Comparison of ENCODE assay signal across 8 cellular contexts in the genomic region with DNA sequence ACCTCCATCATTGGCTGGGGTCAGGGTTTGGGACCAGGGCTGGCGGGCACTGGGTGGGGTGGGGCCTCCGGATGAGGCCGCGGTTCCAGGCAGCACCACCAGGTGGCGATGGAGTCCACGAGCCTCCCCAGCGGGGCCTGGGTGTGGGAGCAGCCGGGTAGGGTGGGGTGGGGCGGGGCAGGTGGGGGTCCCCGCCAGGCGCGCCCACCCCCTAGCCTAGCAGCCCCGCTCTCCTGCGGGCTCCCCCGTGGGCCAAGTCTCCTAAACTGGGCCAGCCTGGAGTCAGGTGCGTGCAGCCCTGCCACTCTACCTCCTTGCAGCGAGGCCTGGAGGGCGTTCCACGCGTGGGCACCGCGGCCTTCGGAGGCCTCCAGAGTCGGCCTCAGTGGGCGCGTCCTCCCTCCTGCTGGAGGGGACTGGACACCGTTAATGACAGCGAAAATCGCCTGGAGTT.
A peak's percentile ranks its signal among the peaks of the same experiment; 100 is the strongest.
DNase-seq lines count a peak whose midpoint lies in the region; ATAC-seq and TF ChIP-seq lines count a peak whose summit lies in the region.

No MANE protein-coding gene starts in this region.

- TF ChIP-seq POLR2A in upper lobe of left lung (IDR thresholded peaks at IDR 0.05), result no peak

- H3K36me3 ChIP-seq in OCI-LY3 (replicated peaks; ENCODE audit: low read depth, low read length) (no peaks in the 10 kb centered on the region), parathyroid adenoma (ENCODE audit: control insufficient read depth, insufficient read depth, low read length) (no peaks in the 10 kb centered on the region), upper lobe of left lung (no peaks in the 10 kb centered on the region)

- H3K4me3 ChIP-seq in OCI-LY3 (ENCODE audit: low read length) (no peak overlapping the region), parathyroid adenoma (ENCODE audit: low read depth, low read length) (no peak overlapping the region), upper lobe of left lung (no peak overlapping the region)

- no peaks in the 10 kb centered on the region for H3K27me3 ChIP-seq in OCI-LY3 (ENCODE audit: low read depth, low read length)
- H3K27me3 ChIP-seq in foreskin keratinocyte, result peaks cover 27% of the 10 kb centered on the region
- no peaks in the 10 kb centered on the region for H3K27me3 ChIP-seq in parathyroid adenoma (ENCODE audit: control insufficient read depth, insufficient read depth, low read length)
- no peaks in the 10 kb centered on the region for H3K27me3 ChIP-seq in upper lobe of left lung

- H3K27ac ChIP-seq in OCI-LY3 (ENCODE audit: low read length) (no peak overlapping the region), foreskin keratinocyte (no peak overlapping the region), parathyroid adenoma (no peak overlapping the region), upper lobe of left lung (no peak overlapping the region)

- H3K79me2 ChIP-seq in OCI-LY3 (ENCODE audit: low read length) (no peaks in the 10 kb centered on the region), parathyroid adenoma (no peaks in the 10 kb centered on the region)

- H3K9me3 ChIP-seq in OCI-LY3 (ENCODE audit: insufficient read depth, low read length), result no peaks in the 10 kb centered on the region
- H3K9me3 ChIP-seq in parathyroid adenoma (ENCODE audit: control insufficient read depth, low read length), result no peaks in the 10 kb centered on the region
- H3K9me3 ChIP-seq in upper lobe of left lung, result no peaks in the 10 kb centered on the region

- no peak for TF ChIP-seq EP300 in upper lobe of left lung (IDR thresholded peaks at IDR 0.05)

- ATAC-seq in foreskin keratinocyte (peak; percentile 73), upper lobe of left lung (ENCODE audit: low FRiP score in 2 of 2) (peak; percentile 73 to 85), HG03045 (IDR thresholded peaks at IDR 0.05; ENCODE audit: unreplicated experiment) (no peak)

- H3K4me2 ChIP-seq in OCI-LY3 (ENCODE audit: low read length) (no peak overlapping the region), parathyroid adenoma (ENCODE audit: low read length) (no peak overlapping the region)

- H4K20me1 ChIP-seq in OCI-LY3 (ENCODE audit: insufficient read depth, low read length), result no peaks in the 10 kb centered on the region

- no peak overlapping the region for H3K9ac ChIP-seq in OCI-LY3 (ENCODE audit: low read length)
- H3K9ac ChIP-seq in parathyroid adenoma, result no peak overlapping the region

- 73% methylated on average over 13 of the region's 29 CpGs; no CpG with 5 or more reads in 1 of the 2 donors for WGBS in upper lobe of left lung, 2 donors

- H3K4me1 ChIP-seq in OCI-LY3 (ENCODE audit: low read length) (no peaks in the 10 kb centered on the region), foreskin keratinocyte (no peaks in the 10 kb centered on the region), parathyroid adenoma (no peaks in the 10 kb centered on the region), upper lobe of left lung (peaks cover 0 to 6% (median 3%) of the 10 kb centered on the region in 4 donors)

- DNase-seq in NCI-H2107 (lab: John Stamatoyannopoulos, UW), result peak; percentile 13
- no peak for DNase-seq in NCI-H2107 treated with DMSO at 0.1 percent for 48 hours (lab: John Stamatoyannopoulos, UW; ENCODE audit: unreplicated experiment)
- peak; percentile 43 to 56 for DNase-seq in activated T-helper 1 cell treated with anti-CD3 and anti-CD28 coated beads, Interleukin-2, amount 50 U/mL, for 16 hours (ENCODE audit: low read depth in 1 of 2, low spot score in 1 of 2)
- DNase-seq in foreskin keratinocyte, result no peak
- peak; percentile 47 to 93 for DNase-seq in upper lobe of left lung

- peak; percentile 47 for TF ChIP-seq CTCF in OCI-LY3 (IDR thresholded peaks at IDR 0.05; ENCODE audit: low read depth, low read length)
- peak; percentile 67 for TF ChIP-seq CTCF in foreskin keratinocyte (conservative IDR thresholded peaks at IDR 0.05)
- peak; percentile 44 for TF ChIP-seq CTCF in parathyroid adenoma (IDR thresholded peaks at IDR 0.05)
- TF ChIP-seq CTCF in upper lobe of left lung (IDR thresholded peaks at IDR 0.05), result peak; percentile 66 to 99 (median 72)

- H2AFZ ChIP-seq in OCI-LY3 (ENCODE audit: low read depth, low read length) (no peak overlapping the region), parathyroid adenoma (no peak overlapping the region)

Comparison
In these comparisons a context has a peak if more than half of its experiments do, and no peak if none do; other contexts are left out.
1. DNase-seq: peak in NCI-H2107 (single experiment), activated T-helper 1 cell treated with anti-CD3 and anti-CD28 coated beads, Interleukin-2, amount 50 U/mL, for 16 hours (2 of 2) and upper lobe of left lung (2 of 2); none in NCI-H2107 treated with DMSO at 0.1 percent for 48 hours (single experiment) and foreskin keratinocyte (0 of 2).
2. Peak in every context shown above with its lines, with median percentiles within 50 percentile points of each other: CTCF ChIP-seq.